ENCODE assay signal across 7 cellular contexts in genomic region chr12:60834372-60834771, GRCh38.
"Had no signal": no experiment of that assay in that cellular context is flagged by ENCODE, and none has a peak within 500 bp of the region (broad histone marks: within the 10 kb centered on the region; RNA-seq: fewer than 3 reads in every experiment).

No MANE protein-coding gene starts in this region.

- H3K9me3 ChIP-seq: HAP-1 had no signal

- H3K9ac ChIP-seq: GM23248 had no signal

- H3K4me3 ChIP-seq: GM23248, GM23338, HAP-1 had no signal

- DNase-seq: GM23248, GOT3, H9, HCEC 1CT, HFFc6 had no signal

- H2AFZ ChIP-seq: GM23248, GM23338 had no signal

- H3K27ac ChIP-seq: GM23248 had no signal

- H3K36me3 ChIP-seq: HAP-1 had no signal

- H3K4me2 ChIP-seq: GM23338 had no signal
